Comparison of ENCODE assay signal across 27 cellular contexts in the genomic region with DNA sequence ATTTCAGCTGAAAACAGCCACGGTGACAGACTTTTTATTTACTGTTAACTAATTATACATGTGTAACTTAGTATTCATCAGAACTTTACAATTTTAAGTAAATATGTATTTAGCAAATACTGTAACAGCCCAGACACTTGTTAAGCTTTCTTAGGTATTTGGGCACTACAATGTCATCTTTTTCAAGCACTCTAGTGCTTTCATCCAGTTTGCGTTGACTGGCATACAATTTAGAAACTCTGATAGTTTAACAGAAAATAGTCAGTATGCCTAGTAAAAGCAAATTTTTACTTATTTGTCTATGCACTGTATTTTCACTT. TPM values are rescaled to one million over a fixed set of nuclear protein-coding genes. Genes with fewer than 3 reads are reported as not detected.
DNase-seq lines count a peak whose midpoint lies in the region; ATAC-seq and TF ChIP-seq lines count a peak whose summit lies in the region.
"Had no signal": no experiment of that assay in that cellular context is flagged by ENCODE, and none has a peak within 500 bp of the region (broad histone marks: within the 10 kb centered on the region; RNA-seq: fewer than 3 reads in every experiment).

No MANE protein-coding gene starts in this region.

- no peaks in the 10 kb centered on the region for H3K27me3 Mint-ChIP-seq in activated T-helper 17 cell treated with anti-CD3 and anti-CD28 coated beads, Interleukin-2, amount 50 U/mL, for 72 hours
- no peaks in the 10 kb centered on the region for H3K27me3 Mint-ChIP-seq in naive thymus-derived CD4-positive, alpha-beta T cell
- H3K27me3 Mint-ChIP-seq: activated CD4-positive, alpha-beta memory T cell treated with anti-CD3 and anti-CD28 coated beads, Interleukin-2, amount 10 ng/mL, durations not matched to agents 7 days and 5 days; stimulated activated memory B cell treated with anti-CD40 and anti-IgM and Interleukin-4, amounts not matched to agents 10 μg/mL and 1 μg/mL and 100 μg/mL, for 72 hours had no signal

- H3K27ac ChIP-seq in ACC112 (ENCODE audit: low read depth, low read length) (peak overlapping the region; percentile 5; the same call in 1 of the 2 replicates), DND-41 (ENCODE audit: low read length) (no peak overlapping the region)
- H3K27ac ChIP-seq in naive thymus-derived CD4-positive, alpha-beta T cell (ENCODE audit: low read depth, low read length): no peak overlapping the region
- H3K27ac ChIP-seq: ascending aorta, spleen, testis, uterus had no signal

- H3K36me3 Mint-ChIP-seq in activated T-helper 17 cell treated with anti-CD3 and anti-CD28 coated beads, Interleukin-2, amount 50 U/mL, for 72 hours (ENCODE audit: low read depth): peaks cover 100% of the 10 kb centered on the region
- H3K36me3 Mint-ChIP-seq in naive thymus-derived CD4-positive, alpha-beta T cell: peaks cover 3 to 39% (median 34%) of the 10 kb centered on the region in 5 donors

- H4K20me1 ChIP-seq in DND-41 (ENCODE audit: insufficient read depth, low read length): peaks cover 97% of the 10 kb centered on the region

- no peaks in the 10 kb centered on the region for H3K9me3 Mint-ChIP-seq in activated T-helper 17 cell treated with anti-CD3 and anti-CD28 coated beads, Interleukin-2, amount 50 U/mL, for 72 hours
- peaks cover 0 to 7% (median 0%) of the 10 kb centered on the region in 11 donors for H3K9me3 Mint-ChIP-seq in naive thymus-derived CD4-positive, alpha-beta T cell
- H3K9me3 Mint-ChIP-seq: activated CD4-positive, alpha-beta memory T cell treated with anti-CD3 and anti-CD28 coated beads, Interleukin-2, amount 10 ng/mL, durations not matched to agents 7 days and 5 days; stimulated activated memory B cell treated with anti-CD40 and anti-IgM and Interleukin-4, amounts not matched to agents 10 μg/mL and 1 μg/mL and 100 μg/mL, for 72 hours had no signal

- no peaks in the 10 kb centered on the region for H3K9me3 ChIP-seq in DND-41 (ENCODE audit: insufficient read depth, low read length, severe bottlenecking)
- H3K9me3 ChIP-seq in naive thymus-derived CD4-positive, alpha-beta T cell (ENCODE audit: control insufficient read depth in 2 of 3, low read length in 3 of 3): no peaks in the 10 kb centered on the region
- H3K9me3 ChIP-seq: ascending aorta, spleen, testis, uterus had no signal

- DNase-seq in DND-41 (no peak), GM19238 (ENCODE audit: insufficient read length, low spot score) (no peak), SIG-M5 (lab: John Stamatoyannopoulos, UW) (no peak), cortex of kidney (lab: John Stamatoyannopoulos, UW) (no peak)
- DNase-seq in naive thymus-derived CD4-positive, alpha-beta T cell: no peak
- DNase-seq: activated CD4-positive, alpha-beta memory T cell treated with anti-CD3 and anti-CD28 coated beads, Interleukin-2, amount 10 ng/mL, durations not matched to agents 7 days and 5 days; activated CD4-positive, CD25-positive, alpha-beta regulatory T cell treated with anti-CD3 and anti-CD28 coated beads, Interleukin-2, amount 50 U/mL, for 72 hours; activated naive CD4-positive, alpha-beta T cell treated with Interleukin-2 at 50 U/mL for 16 hours; activated T-cell treated with anti-CD3 and anti-CD28 coated beads, Interleukin-2, amount 50 U/mL, for 1 hour; caudate nucleus; dermis blood vessel endothelial cell; MV-4-11; NCI-H1694; NCI-H2171; NCI-H510A treated with DMSO at 0.1 percent for 48 hours; NK-92 treated with Interleukin-12 subunit alpha and Interleukin-12 subunit beta, amount 100 ng/mL, for 24 hours; occipital lobe; SHP77 treated with DMSO at 0.1 percent for 48 hours; spleen; stimulated activated CD4-positive, alpha-beta T cell treated with anti-CD3 and anti-CD28 coated beads, Interleukin-2, amount 100 ng/mL, for 48 hours; testis; uterus had no signal

- no peak for ATAC-seq in DND-41 (ENCODE audit: insufficient read depth, low read depth)
- no peak for ATAC-seq in activated T-helper 17 cell treated with anti-CD3 and anti-CD28 coated beads, Interleukin-2, amount 50 U/mL, for 72 hours (replicated peaks)
- ATAC-seq in naive thymus-derived CD4-positive, alpha-beta T cell: no peak
- ATAC-seq: Panc1; stimulated activated memory B cell treated with anti-CD40 and anti-IgM and Interleukin-4, amounts not matched to agents 10 μg/mL and 1 μg/mL and 100 μg/mL, for 72 hours had no signal

- peak overlapping the region; percentile 19 for H3K4me3 Mint-ChIP-seq in activated T-helper 17 cell treated with anti-CD3 and anti-CD28 coated beads, Interleukin-2, amount 50 U/mL, for 72 hours
- H3K4me3 Mint-ChIP-seq in naive thymus-derived CD4-positive, alpha-beta T cell: peak overlapping the region in 6 of 10 donors; percentile 4 to 68 (median 32)
- H3K4me3 Mint-ChIP-seq: activated CD4-positive, alpha-beta memory T cell treated with anti-CD3 and anti-CD28 coated beads, Interleukin-2, amount 10 ng/mL, durations not matched to agents 7 days and 5 days; stimulated activated memory B cell treated with anti-CD40 and anti-IgM and Interleukin-4, amounts not matched to agents 10 μg/mL and 1 μg/mL and 100 μg/mL, for 72 hours had no signal

- intact Hi-C loops in naive thymus-derived CD4-positive, alpha-beta T cell (cut with micrococcal nuclease): loop anchor here (2.0 to 5.0 kb wide), 2 partner anchors 21 to 1201 kb away; no protein-coding TSS in a partner anchor

- H3K4me2 ChIP-seq in DND-41 (ENCODE audit: insufficient read depth, low read length): peak overlapping the region; percentile 15; the same call in 1 of the 2 replicates

- H3K36me3 ChIP-seq in ACC112 (ENCODE audit: insufficient read depth, low read length) (peaks cover 79% of the 10 kb centered on the region), DND-41 (ENCODE audit: insufficient read depth, low read length) (peaks cover 99% of the 10 kb centered on the region)
- peaks cover 48 to 97% (median 75%) of the 10 kb centered on the region in 3 experiments for H3K36me3 ChIP-seq in naive thymus-derived CD4-positive, alpha-beta T cell (ENCODE audit: control insufficient read depth in 2 of 3, insufficient read depth in 3 of 3, low read length in 3 of 3)
- H3K36me3 ChIP-seq: uterus had no signal

- peaks cover 95% of the 10 kb centered on the region for H3K79me2 ChIP-seq in ACC112 (ENCODE audit: control insufficient read depth, insufficient read depth, low read length, unreplicated experiment)
- peaks cover 99% of the 10 kb centered on the region for H3K79me2 ChIP-seq in DND-41 (ENCODE audit: insufficient read depth, low read length)

- H3K9ac ChIP-seq in DND-41 (ENCODE audit: low read depth, low read length): no peak overlapping the region

- no peak for TF ChIP-seq CTCF in DND-41 (IDR thresholded peaks at IDR 0.05; ENCODE audit: borderline replicate concordance, extremely low read depth, low read length, poor library complexity, severe bottlenecking)

- H2AFZ ChIP-seq in ACC112 (ENCODE audit: low read length, unreplicated experiment): no peak overlapping the region
- H2AFZ ChIP-seq in DND-41 (ENCODE audit: low read depth, low read length): no peak overlapping the region

- no peaks in the 10 kb centered on the region for H3K27me3 ChIP-seq in ACC112 (ENCODE audit: insufficient read depth, low read length)
- no peaks in the 10 kb centered on the region for H3K27me3 ChIP-seq in DND-41 (ENCODE audit: insufficient read depth, low read length, poor library complexity)
- no peaks in the 10 kb centered on the region for H3K27me3 ChIP-seq in naive thymus-derived CD4-positive, alpha-beta T cell (ENCODE audit: control insufficient read depth in 2 of 2, insufficient read depth in 2 of 2, low read length in 2 of 2)
- H3K27me3 ChIP-seq: ascending aorta, spleen, testis, uterus had no signal

- peaks cover 31% of the 10 kb centered on the region for H3K4me1 Mint-ChIP-seq in activated T-helper 17 cell treated with anti-CD3 and anti-CD28 coated beads, Interleukin-2, amount 50 U/mL, for 72 hours
- H3K4me1 Mint-ChIP-seq in naive thymus-derived CD4-positive, alpha-beta T cell: peaks cover 32 to 78% (median 67%) of the 10 kb centered on the region in 7 donors

- H3K4me1 ChIP-seq in ACC112 (ENCODE audit: control insufficient read depth, insufficient read depth, low read length, unreplicated experiment) (peaks cover 42% of the 10 kb centered on the region), DND-41 (ENCODE audit: insufficient read depth, low read length) (peaks cover 51% of the 10 kb centered on the region)
- peaks cover 51 to 60% of the 10 kb centered on the region in 2 donors for H3K4me1 ChIP-seq in naive thymus-derived CD4-positive, alpha-beta T cell (ENCODE audit: control insufficient read depth in 2 of 2, insufficient read depth in 2 of 2, low read length in 2 of 2)

- H3K27ac Mint-ChIP-seq in activated T-helper 17 cell treated with anti-CD3 and anti-CD28 coated beads, Interleukin-2, amount 50 U/mL, for 72 hours: peak overlapping the region; percentile 7
- peak overlapping the region in 3 of 9 donors; percentile 22 to 44 (median 28) for H3K27ac Mint-ChIP-seq in naive thymus-derived CD4-positive, alpha-beta T cell
- H3K27ac Mint-ChIP-seq: activated CD4-positive, alpha-beta memory T cell treated with anti-CD3 and anti-CD28 coated beads, Interleukin-2, amount 10 ng/mL, durations not matched to agents 7 days and 5 days; stimulated activated memory B cell treated with anti-CD40 and anti-IgM and Interleukin-4, amounts not matched to agents 10 μg/mL and 1 μg/mL and 100 μg/mL, for 72 hours had no signal

- POLR2A ChIA-PET in naive thymus-derived CD4-positive, alpha-beta T cell (lab: Charles Lee): interaction anchor here (1.3 to 5.5 kb wide), 2 partner anchors 11 to 41 kb away, joined by 5 to 35 read pairs; a partner anchor contains a TSS

- 0 out of 2 replicates have a peak overlapping the region, but pooled peaks have one; percentile 3 for H3K4me3 ChIP-seq in ACC112 (ENCODE audit: low read depth, low read length)
- H3K4me3 ChIP-seq in DND-41 (ENCODE audit: low read depth in 1 of 2, low read length in 2 of 2): no peak overlapping the region
- H3K4me3 ChIP-seq in naive thymus-derived CD4-positive, alpha-beta T cell (ENCODE audit: low read length): no peak overlapping the region
- H3K4me3 ChIP-seq: ascending aorta, spleen, testis, uterus had no signal

- CTCF ChIA-PET in naive thymus-derived CD4-positive, alpha-beta T cell (lab: Charles Lee): no interaction called here

RNA-seq across cellular contexts. Expression of a gene that starts 10.6 kb away (rescaled TPM):
- total RNA-seq in activated T-helper 17 cell treated with anti-CD3 and anti-CD28 coated beads, Interleukin-2, amount 50 U/mL, for 72 hours: 100 to 1,000 TPM; 295 to 359 TPM
- 1,000 to 10,000 TPM in 2 of 5 experiments, 100 to 1,000 TPM in 3; 372 to 1,041 (median 699) TPM for total RNA-seq in naive thymus-derived CD4-positive, alpha-beta T cell
- polyA plus RNA-seq in naive thymus-derived CD4-positive, alpha-beta T cell: 100 to 1,000 TPM; 100 to 152 TPM

RNA-seq across cellular contexts. Expression of a gene that starts 32.2 kb away (rescaled TPM):
- 100 to 1,000 TPM in 1 of 2 donors, 10 to 100 TPM in 1; 93.0 to 134 TPM for total RNA-seq in activated T-helper 17 cell treated with anti-CD3 and anti-CD28 coated beads, Interleukin-2, amount 50 U/mL, for 72 hours
- 10 to 100 TPM; 33.2 to 85.5 (median 38.5) TPM for total RNA-seq in naive thymus-derived CD4-positive, alpha-beta T cell
- 100 to 1,000 TPM; 269 to 293 TPM for polyA plus RNA-seq in naive thymus-derived CD4-positive, alpha-beta T cell

RNA-seq across cellular contexts. Expression of a gene that starts 32.3 kb away (rescaled TPM):
- total RNA-seq in activated T-helper 17 cell treated with anti-CD3 and anti-CD28 coated beads, Interleukin-2, amount 50 U/mL, for 72 hours: 10 to 100 TPM; 41.1 to 49.2 TPM
- total RNA-seq in naive thymus-derived CD4-positive, alpha-beta T cell: 10 to 100 TPM; 18.2 to 41.1 (median 35.0) TPM
- 10 to 100 TPM in 1 of 2 donors, 1 to 10 TPM in 1; 9.7 to 27.7 TPM for polyA plus RNA-seq in naive thymus-derived CD4-positive, alpha-beta T cell

RNA-seq across cellular contexts. Expression of a gene that starts 40.4 kb away (rescaled TPM):
- 10 to 100 TPM; 70.3 to 73.0 TPM for total RNA-seq in activated T-helper 17 cell treated with anti-CD3 and anti-CD28 coated beads, Interleukin-2, amount 50 U/mL, for 72 hours
- total RNA-seq in naive thymus-derived CD4-positive, alpha-beta T cell: 100 to 1,000 TPM in 2 of 5 experiments, 10 to 100 TPM in 3; 57.5 to 157 (median 78.0) TPM
- 100 to 1,000 TPM in 1 of 2 donors, 10 to 100 TPM in 1; 99.9 to 138 TPM for polyA plus RNA-seq in naive thymus-derived CD4-positive, alpha-beta T cell
